Comparison of ENCODE assay signal across 1 cellular context in the genomic region with DNA sequence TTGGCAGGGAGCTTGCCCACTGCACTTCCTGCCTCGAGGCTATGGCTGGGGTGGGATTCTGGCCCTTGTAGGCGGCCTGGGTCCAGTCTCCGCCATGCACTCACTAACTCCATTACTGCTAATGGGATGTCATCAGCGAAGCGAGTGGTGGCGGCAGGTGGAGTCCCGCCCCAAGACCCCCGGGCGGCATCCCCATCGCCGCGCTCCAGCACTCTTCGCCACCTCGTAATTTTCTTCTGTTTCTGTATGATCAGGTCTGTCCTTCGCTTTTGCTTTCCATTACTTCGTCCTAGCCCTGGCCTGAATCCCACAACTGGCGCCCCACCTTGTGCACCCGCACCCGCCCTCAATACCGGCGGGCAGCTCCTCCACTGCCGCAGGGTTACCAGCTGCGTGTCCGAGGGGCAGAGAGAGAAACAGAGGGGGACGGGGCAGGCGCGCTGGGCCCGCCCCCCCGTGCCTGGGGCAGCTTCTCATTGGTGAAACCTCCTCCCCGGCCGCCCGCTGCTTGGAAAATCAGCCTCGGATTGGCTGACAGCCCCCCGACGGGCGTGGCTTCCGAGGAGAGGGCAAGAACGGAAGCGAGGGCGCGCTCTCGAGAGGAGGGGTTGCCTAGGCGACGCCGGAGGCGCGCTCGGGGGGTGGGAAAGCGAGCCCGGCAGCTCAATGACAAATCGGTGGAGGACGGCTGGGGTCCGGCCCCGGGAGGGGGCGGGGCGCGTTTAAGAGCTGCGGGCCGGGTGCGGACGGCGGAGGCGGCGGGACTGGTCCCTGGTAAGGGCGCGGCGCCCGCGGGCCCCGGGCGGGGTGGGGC.
TF ChIP-seq lines count a peak whose summit lies in the region.

A gene with protein sequence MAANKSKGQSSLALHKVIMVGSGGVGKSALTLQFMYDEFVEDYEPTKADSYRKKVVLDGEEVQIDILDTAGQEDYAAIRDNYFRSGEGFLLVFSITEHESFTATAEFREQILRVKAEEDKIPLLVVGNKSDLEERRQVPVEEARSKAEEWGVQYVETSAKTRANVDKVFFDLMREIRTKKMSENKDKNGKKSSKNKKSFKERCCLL (plus strand): TSS at position 646 of the 814 bp plus-strand sequence. CDS start 25,813 bp downstream, outside the sequence.

TF ChIP-seq in H1, 55 proteins besides CTCF, POLR2A, EP300 and RAD21:
- no peak for TF ChIP-seq JUN (IDR thresholded peaks at IDR 0.05; ENCODE audit: low read depth, low read length)
- TF ChIP-seq PHF8 (conservative IDR thresholded peaks at IDR 0.05; ENCODE audit: low read depth, low read length) = peak; percentile 38
- TF ChIP-seq SP2 (IDR thresholded peaks at IDR 0.05; ENCODE audit: low read length) = peak; percentile 31; the same call in 1 of the 2 replicates
- TF ChIP-seq SP1 (IDR thresholded peaks at IDR 0.05; ENCODE audit: low read depth, low read length) = peak; percentile 69; the same call in 1 of the 2 replicates
- TF ChIP-seq CREB1 (IDR thresholded peaks at IDR 0.05) = peak; percentile 34; the same call in 1 of the 2 replicates
- peak; percentile 23; the same call in 1 of the 2 replicates for TF ChIP-seq TBP (IDR thresholded peaks at IDR 0.05; ENCODE audit: low read depth, low read length)
- TF ChIP-seq SP4 (IDR thresholded peaks at IDR 0.05; ENCODE audit: low read length) = 0 out of 2 replicates have a peak, but pooled peaks have one; percentile 23
- TF ChIP-seq, protein P1, sequence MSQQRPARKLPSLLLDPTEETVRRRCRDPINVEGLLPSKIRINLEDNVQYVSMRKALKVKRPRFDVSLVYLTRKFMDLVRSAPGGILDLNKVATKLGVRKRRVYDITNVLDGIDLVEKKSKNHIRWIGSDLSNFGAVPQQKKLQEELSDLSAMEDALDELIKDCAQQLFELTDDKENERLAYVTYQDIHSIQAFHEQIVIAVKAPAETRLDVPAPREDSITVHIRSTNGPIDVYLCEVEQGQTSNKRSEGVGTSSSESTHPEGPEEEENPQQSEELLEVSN (IDR thresholded peaks at IDR 0.05) = peak; percentile 44; the same call in 1 of the 2 replicates
- TF ChIP-seq TAF1 (IDR thresholded peaks at IDR 0.05; ENCODE audit: low read depth, low read length) = 0 out of 2 replicates have a peak, but pooled peaks have one; percentile 35
- TF ChIP-seq EZH2 (IDR thresholded peaks at IDR 0.05; ENCODE audit: low read depth, low read length, severe bottlenecking) = peak; percentile 1
- TF ChIP-seq MAFK (IDR thresholded peaks at IDR 0.05; ENCODE audit: low read depth, low read length) = no peak
- no peak for TF ChIP-seq CHD1 (IDR thresholded peaks at IDR 0.05; ENCODE audit: low read depth, low read length)
- peak; percentile 58 for TF ChIP-seq KDM4A (IDR thresholded peaks at IDR 0.05; ENCODE audit: low read depth, low read length, severe bottlenecking)
TF ChIP-seq in H1: peak in this region for 10.
